In genomic region chr11:124839051-124839971, GRCh38 we compare ENCODE assay signal across 9 cellular contexts. TPM values are rescaled to one million over a fixed set of nuclear protein-coding genes. Genes with fewer than 3 reads are reported as not detected.
DNase-seq lines count a peak whose midpoint lies in the region; ATAC-seq, FAIRE-seq and TF ChIP-seq lines count a peak whose summit lies in the region.
"Had no signal": no experiment of that assay in that cellular context is flagged by ENCODE, and none has a peak within 500 bp of the region (broad histone marks: within the 10 kb centered on the region; RNA-seq: fewer than 3 reads in every experiment).

No MANE protein-coding gene starts in this region.

- H3K36me3 ChIP-seq in brain microvascular endothelial cell (replicated peaks) (no peaks in the 10 kb centered on the region), mesodermal cell (ENCODE audit: control insufficient read depth, insufficient read depth, low read length) (no peaks in the 10 kb centered on the region)
- H3K36me3 ChIP-seq: adrenal gland had no signal

- no peak for ATAC-seq in GM18858 (IDR thresholded peaks at IDR 0.05; ENCODE audit: unreplicated experiment)
- ATAC-seq in HG03045 (IDR thresholded peaks at IDR 0.05; ENCODE audit: unreplicated experiment): no peak

- no peak for TF ChIP-seq CTCF in brain microvascular endothelial cell (IDR thresholded peaks at IDR 0.05; ENCODE audit: low read depth, low read length, missing control alignments)

- H3K27me3 ChIP-seq in brain microvascular endothelial cell (replicated peaks): peaks cover 57% of the 10 kb centered on the region

- DNase-seq in stimulated activated CD4-positive, alpha-beta T cell treated with anti-CD3 and anti-CD28 coated beads, Interleukin-4, amount 100 ng/mL, for 1 hour: peak; percentile 18
- no peak for DNase-seq in stimulated activated CD4-positive, alpha-beta T cell treated with anti-CD3 and anti-CD28 coated beads, Interleukin-1b, Interleukin-23, amount 100 ng/mL, for 48 hours
- DNase-seq in brain microvascular endothelial cell: no peak
- DNase-seq in RCC 7860 (ENCODE audit: low spot score): no peak
- DNase-seq in NCI-H774 (lab: John Stamatoyannopoulos, UW): no peak

- in situ Hi-C loops in brain microvascular endothelial cell (cut with HindIII; ENCODE audit: low pct_ligation_motif_present, low sequenced_read_pairs): no loop called here

- 1% methylated on average over 66 to 70 of the region's 88 CpGs for WGBS in mesodermal cell (ENCODE audit: insufficient coverage in 2 of 2), 2 experiments

- no peak overlapping the region for H3K27ac ChIP-seq in brain microvascular endothelial cell
- H3K27ac ChIP-seq in mesodermal cell (ENCODE audit: low read depth, low read length, severe bottlenecking): no peak overlapping the region
- H3K27ac ChIP-seq: adrenal gland had no signal

- no peaks in the 10 kb centered on the region for H3K9me3 ChIP-seq in mesodermal cell (ENCODE audit: control insufficient read depth, low read length)
- H3K9me3 ChIP-seq: adrenal gland had no signal

- no peak for FAIRE-seq in RCC 7860 (lab: Jason Lieb, UNC)

- H3K4me1 ChIP-seq in mesodermal cell (ENCODE audit: control insufficient read depth, insufficient read depth, low read length, poor library complexity, severe bottlenecking): peaks cover 3% of the 10 kb centered on the region

- peak overlapping the region; percentile 38 for H3K4me3 ChIP-seq in brain microvascular endothelial cell (ENCODE audit: low read depth, low read length)
- H3K4me3 ChIP-seq in mesodermal cell (ENCODE audit: extremely low read depth, insufficient read depth, low read length, poor library complexity, severe bottlenecking): peak overlapping the region; percentile 31

RNA-seq across cellular contexts. Expression of gene ROBO3, which starts 25.9 kb away (rescaled TPM):
- 23.3 TPM for polyA plus RNA-seq in mesodermal cell (2013, experiment 1 of 2)
- polyA plus RNA-seq in mesodermal cell (2013, experiment 2 of 2): 20.1 TPM

RNA-seq across cellular contexts. Expression of gene MSANTD2, which starts 39.1 kb away (rescaled TPM):
- polyA plus RNA-seq in mesodermal cell (2013, experiment 1 of 2): 15.2 TPM
- polyA plus RNA-seq in mesodermal cell (2013, experiment 2 of 2): 14.4 TPM

RNA-seq across cellular contexts. Expression of gene ROBO4, which starts 58.4 kb away (rescaled TPM):
- 9.4 TPM for polyA plus RNA-seq in mesodermal cell (2013, experiment 1 of 2)
- 5.9 TPM for polyA plus RNA-seq in mesodermal cell (2013, experiment 2 of 2)
